1 cellular context compared by ENCODE assay signal in genomic region chr12:53746592-53747491, GRCh38.
TF ChIP-seq lines count a peak whose summit lies in the region.

No MANE protein-coding gene starts in this region.

TF ChIP-seq in HepG2, 621 proteins besides CTCF, POLR2A, EP300 and RAD21 (continued from another document and continues in another):
- peak; percentile 61; the same call in 1 of the 2 replicates for TF ChIP-seq ZNF280D (CRISPR knock-in tag; IDR thresholded peaks at IDR 0.05)
- TF ChIP-seq ESRRA (CRISPR knock-in tag; IDR thresholded peaks at IDR 0.05; ENCODE audit: low read depth): peak; percentile 51; the same call in 1 of the 2 replicates
- TF ChIP-seq UBTF (CRISPR knock-in tag; IDR thresholded peaks at IDR 0.05): 0 out of 2 replicates have a peak, but pooled peaks have one; percentile 39
- TF ChIP-seq FOXJ3 (CRISPR knock-in tag; IDR thresholded peaks at IDR 0.05; ENCODE audit: borderline replicate concordance): no peak
- no peak for TF ChIP-seq ZNF597 (CRISPR knock-in tag; IDR thresholded peaks at IDR 0.05)
- peak; percentile 62; the same call in 1 of the 2 replicates for TF ChIP-seq ZNF556 (CRISPR knock-in tag; IDR thresholded peaks at IDR 0.05; ENCODE audit: borderline replicate concordance)
- peak; percentile 77 for TF ChIP-seq IRF2 (CRISPR knock-in tag; IDR thresholded peaks at IDR 0.05)
- peak; percentile 46; the same call in 1 of the 2 replicates for TF ChIP-seq ZNF574 (CRISPR knock-in tag; IDR thresholded peaks at IDR 0.05)
- no peak for TF ChIP-seq SATB2 (CRISPR knock-in tag; IDR thresholded peaks at IDR 0.05)
- TF ChIP-seq ZBTB26 (CRISPR knock-in tag; IDR thresholded peaks at IDR 0.05; ENCODE audit: borderline replicate concordance): peak; percentile 28; the same call in 1 of the 2 replicates
- peak; percentile 44; the same call in 1 of the 2 replicates for TF ChIP-seq RXRA (CRISPR knock-in tag; IDR thresholded peaks at IDR 0.05)
- TF ChIP-seq NFKB2 (CRISPR knock-in tag; IDR thresholded peaks at IDR 0.05; ENCODE audit: borderline replicate concordance): peak; percentile 49; the same call in 1 of the 2 replicates
- TF ChIP-seq KLF16 (CRISPR knock-in tag; IDR thresholded peaks at IDR 0.05): peak in 1 of 2 experiments; percentile 50; a peak in 1 of 4 replicates
- TF ChIP-seq NCOA2 (CRISPR knock-in tag; IDR thresholded peaks at IDR 0.05): peak; percentile 26; the same call in 1 of the 2 replicates
- TF ChIP-seq ARID3A (IDR thresholded peaks at IDR 0.05; ENCODE audit: low read depth, low read length): 0 out of 2 replicates have a peak, but pooled peaks have one; percentile 40
- no peak for TF ChIP-seq ZNF354B (CRISPR knock-in tag; IDR thresholded peaks at IDR 0.05)
- TF ChIP-seq KDM5B (CRISPR knock-in tag; IDR thresholded peaks at IDR 0.05; ENCODE audit: borderline replicate concordance): peak; percentile 40; the same call in 1 of the 2 replicates
- TF ChIP-seq ZNF724P (CRISPR knock-in tag; IDR thresholded peaks at IDR 0.05; ENCODE audit: borderline replicate concordance): 0 out of 2 replicates have a peak, but pooled peaks have one; percentile 38
- TF ChIP-seq ZNF407 (CRISPR knock-in tag; IDR thresholded peaks at IDR 0.05; ENCODE audit: not compliant biosample characterization): no peak
- TF ChIP-seq CBX1 (IDR thresholded peaks at IDR 0.05; ENCODE audit: low read depth): peak; percentile 40
- TF ChIP-seq RFX5 (IDR thresholded peaks at IDR 0.05; ENCODE audit: low read depth, low read length): no peak
- TF ChIP-seq ARNT2 (CRISPR knock-in tag; IDR thresholded peaks at IDR 0.05; ENCODE audit: low read depth): 0 out of 2 replicates have a peak, but pooled peaks have one; percentile 59
- no peak for TF ChIP-seq MAZ (IDR thresholded peaks at IDR 0.05; ENCODE audit: borderline replicate concordance, low read depth, low read length)
- no peak for TF ChIP-seq MAZ (CRISPR knock-in tag; IDR thresholded peaks at IDR 0.05; ENCODE audit: low read depth)
- TF ChIP-seq ATF2 (CRISPR knock-in tag; IDR thresholded peaks at IDR 0.05): peak; percentile 53; the same call in 1 of the 2 replicates
- TF ChIP-seq ZFY (CRISPR knock-in tag; IDR thresholded peaks at IDR 0.05): peak; percentile 46; the same call in 1 of the 2 replicates
- peak; percentile 62 for TF ChIP-seq ZGPAT (CRISPR knock-in tag; IDR thresholded peaks at IDR 0.05)
- TF ChIP-seq ZNF383 (CRISPR knock-in tag; IDR thresholded peaks at IDR 0.05; ENCODE audit: borderline replicate concordance): 0 out of 2 replicates have a peak, but pooled peaks have one; percentile 46
